In genomic region chr9:1876891-1877496, GRCh38 we compare ENCODE assay signal across 15 cellular contexts.
"Had no signal": no experiment of that assay in that cellular context is flagged by ENCODE, and none has a peak within 500 bp of the region (broad histone marks: within the 10 kb centered on the region; RNA-seq: fewer than 3 reads in every experiment).

No MANE protein-coding gene starts in this region.

- H3K36me3 Mint-ChIP-seq: naive thymus-derived CD4-positive, alpha-beta T cell had no signal

- DNase-seq: activated CD4-positive, alpha-beta T cell treated with anti-CD3 and anti-CD28 coated beads, Interleukin-2, amount 50 U/mL, for 4 hours; activated CD8-positive, alpha-beta memory T cell treated with anti-CD3 and anti-CD28 coated beads, Interleukin-2, amount 50 U/mL, for 48 hours; activated effector memory CD4-positive, alpha-beta T cell treated with Interleukin-2 at 50 U/mL for 16 hours; adrenal gland; effector CD4-positive, alpha-beta T cell; foreskin melanocyte; head of caudate nucleus; naive thymus-derived CD4-positive, alpha-beta T cell; right cardiac atrium; SK-N-SH; T-helper 1 cell; WERI-Rb-1 had no signal

- H3K4me2 ChIP-seq: SK-N-SH, smooth muscle cell had no signal

- H3K9me3 Mint-ChIP-seq: naive thymus-derived CD4-positive, alpha-beta T cell had no signal

- FAIRE-seq: colon, endothelial cell of umbilical vein had no signal

- ATAC-seq: naive thymus-derived CD4-positive, alpha-beta T cell; right cardiac atrium had no signal

- H3K36me3 ChIP-seq: adrenal gland, WERI-Rb-1 had no signal

- H3K4me1 ChIP-seq: adrenal gland had no signal

- H3K27ac ChIP-seq: adrenal gland, WERI-Rb-1 had no signal

- H3K27me3 ChIP-seq: adrenal gland had no signal

- H3K9me3 ChIP-seq: adrenal gland, SK-N-SH had no signal

- H3K9ac ChIP-seq: SK-N-SH had no signal

- H3K4me3 ChIP-seq: adrenal gland, smooth muscle cell had no signal

- H3K27ac Mint-ChIP-seq: naive thymus-derived CD4-positive, alpha-beta T cell had no signal

- H3K9me2 ChIP-seq: SK-N-SH had no signal

- H3K4me3 Mint-ChIP-seq: naive thymus-derived CD4-positive, alpha-beta T cell had no signal
